In the genomic region with DNA sequence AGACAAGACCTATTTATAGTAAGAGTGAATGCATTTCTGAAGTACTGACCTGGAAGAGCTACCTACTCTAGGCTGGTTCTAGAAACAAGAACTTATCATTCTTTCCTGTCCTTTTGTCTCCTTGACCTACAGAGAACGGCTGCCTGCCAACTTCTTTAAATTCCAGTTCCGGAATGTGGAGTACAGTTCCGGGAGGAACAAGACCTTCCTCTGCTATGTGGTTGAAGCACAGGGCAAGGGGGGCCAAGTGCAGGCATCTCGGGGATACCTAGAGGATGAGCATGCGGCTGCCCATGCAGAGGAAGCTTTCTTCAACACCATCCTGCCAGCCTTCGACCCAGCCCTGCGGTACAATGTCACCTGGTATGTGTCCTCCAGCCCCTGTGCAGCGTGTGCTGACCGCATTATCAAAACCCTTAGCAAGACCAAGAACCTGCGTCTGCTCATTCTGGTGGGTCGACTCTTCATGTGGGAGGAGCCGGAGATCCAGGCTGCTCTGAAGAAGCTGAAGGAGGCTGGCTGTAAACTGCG, we compare ENCODE assay signal across 23 cellular contexts. TPM values are rescaled to one million over a fixed set of nuclear protein-coding genes. Genes with fewer than 3 reads are reported as not detected.
DNase-seq lines count a peak whose midpoint lies in the region; ATAC-seq, FAIRE-seq and TF ChIP-seq lines count a peak whose summit lies in the region.
"Had no signal": no experiment of that assay in that cellular context is flagged by ENCODE, and none has a peak within 500 bp of the region (broad histone marks: within the 10 kb centered on the region; RNA-seq: fewer than 3 reads in every experiment).

No MANE protein-coding gene starts in this region.

- no peaks in the 10 kb centered on the region for H3K79me2 ChIP-seq in H1 (ENCODE audit: control insufficient read depth in 1 of 2, insufficient read depth in 2 of 2, low read length in 2 of 2)
- no peaks in the 10 kb centered on the region for H3K79me2 ChIP-seq in osteoblast (ENCODE audit: insufficient read depth, low read length)

- H3K14ac ChIP-seq in H1 (ENCODE audit: insufficient read length): no peak overlapping the region

- POLR2A ChIA-PET in H1 (lab: Charles Lee; ENCODE audit: partially characterized antibody): no interaction called here

- CTCF ChIA-PET in H1 (lab: Charles Lee; ENCODE audit: partially characterized antibody): interaction anchor here (2.0 kb wide), 1 partner anchor 22 kb away, joined by 11 read pairs; a partner anchor contains a TSS

- no peak overlapping the region for H3K4me2 ChIP-seq in H1 (ENCODE audit: insufficient read depth in 1 of 2, low read depth in 2 of 2, low read length in 2 of 2)
- no peak overlapping the region for H3K4me2 ChIP-seq in osteoblast (ENCODE audit: insufficient read depth, low read length)

- ATAC-seq in left ventricle myocardium superior: peak; percentile 32
- ATAC-seq in HG02973 (IDR thresholded peaks at IDR 0.05; ENCODE audit: unreplicated experiment): no peak
- ATAC-seq: HepG2 had no signal

- H2AFZ ChIP-seq in H1 (ENCODE audit: low read length): no peak overlapping the region
- no peak overlapping the region for H2AFZ ChIP-seq in osteoblast (ENCODE audit: low read length)
- H2AFZ ChIP-seq: GM23248 had no signal

- H4K5ac ChIP-seq in H1 (ENCODE audit: insufficient read length, low read depth, low read length): no peak overlapping the region

- no peak overlapping the region for H3K4ac ChIP-seq in H1 (replicated peaks; ENCODE audit: insufficient read length, low read depth, low read length)

- no peak overlapping the region for H2BK20ac ChIP-seq in H1 (ENCODE audit: low read length)

- H3K4me3 ChIP-seq in H1 (ENCODE audit: extremely low read depth in 1 of 4, insufficient read depth in 2 of 4, low read depth in 3 of 4, low read length in 4 of 4) (no peak overlapping the region), osteoblast (ENCODE audit: insufficient read depth, low read length) (no peak overlapping the region), thyroid gland (replicated peaks in 1 of 3) (no peak overlapping the region), testis (no peak overlapping the region)
- H3K4me3 ChIP-seq: GM23248, SK-N-MC had no signal

- FAIRE-seq in H1 (lab: Jason Lieb, UNC): no peak
- FAIRE-seq: D721Med, G401.6, GM19239, HepG2, RCC 7860 had no signal

- no peak overlapping the region for H2BK120ac ChIP-seq in H1 (replicated peaks; ENCODE audit: low read depth, low read length)

- DNase-seq in H1 (ENCODE audit: low read depth in 1 of 2, low spot score in 2 of 2) (no peak), left ventricle myocardium superior (peak; percentile 37), osteoblast (ENCODE audit: insufficient read length, low spot score, missing footprints) (peak; percentile 15), thyroid gland (peak in 1 of 2 donors; percentile 28), testis (no peak), G401 (ENCODE audit: low spot score) (no peak)
- DNase-seq: ACHN; C1 segment of cervical spinal cord; CD8-positive, alpha-beta memory T cell; GM23248; KBM-7; NCI-H1105; NCI-H1694 treated with DMSO at 0.1 percent for 48 hours; NK-92 treated with Interleukin-12 subunit alpha and Interleukin-12 subunit beta, amount 100 ng/mL, for 24 hours; SHP77 had no signal

- H3K79me1 ChIP-seq in H1 (ENCODE audit: low read depth, low read length): no peaks in the 10 kb centered on the region

- no peak for TF ChIP-seq RAD21 in H1 (IDR thresholded peaks at IDR 0.05 in 1 of 2, conservative IDR thresholded peaks at IDR 0.05 in 1 of 2; ENCODE audit: low read depth in 2 of 2, low read length in 2 of 2)

- peak overlapping the region; percentile 69; the same call in 1 of the 2 replicates for H4K8ac ChIP-seq in H1 (ENCODE audit: extremely low read depth, insufficient read depth, low read length)

- 93% methylated on average over 13 of the region's 13 CpGs; no CpG with 5 or more reads in 1 of the 2 experiments for WGBS in H1 (ENCODE audit: extremely low coverage in 1 of 2, insufficient coverage in 1 of 2, insufficient read length in 1 of 2, insufficient replicate concordance in 2 of 2, low coverage in 1 of 2, low lambda C conversion rate in 2 of 2, missing lambda C conversion rate in 1 of 2), 2 experiments
- WGBS in thyroid gland, 2 donors: 77 to 78% methylated on average over 13 of the region's 13 CpGs
- 76 to 80% methylated on average over 9 to 13 of the region's 13 CpGs for WGBS in testis, 2 donors

- no peak for TF ChIP-seq CTCF in H1 (IDR thresholded peaks at IDR 0.05; ENCODE audit: control extremely low read depth in 1 of 3, insufficient read depth in 1 of 3, low read depth in 1 of 3, low read length in 3 of 3)
- TF ChIP-seq CTCF in osteoblast (IDR thresholded peaks at IDR 0.05; ENCODE audit: extremely low read depth, low read depth, low read length): no peak
- no peak for TF ChIP-seq CTCF in thyroid gland (IDR thresholded peaks at IDR 0.05)
- TF ChIP-seq CTCF in testis (IDR thresholded peaks at IDR 0.05): no peak

- H3K9ac ChIP-seq in H1 (replicated peaks in 1 of 4; ENCODE audit: extremely low read depth in 1 of 4, low read depth in 3 of 4, low read length in 3 of 4): no peak overlapping the region
- H3K9ac ChIP-seq: GM23248 had no signal

- H3K23ac ChIP-seq in H1 (ENCODE audit: insufficient read length): no peak overlapping the region

- H3K23me2 ChIP-seq in H1 (ENCODE audit: low read depth, low read length): no peaks in the 10 kb centered on the region

- TF ChIP-seq EP300 in H1 (IDR thresholded peaks at IDR 0.05; ENCODE audit: borderline replicate concordance in 1 of 2, low read depth in 2 of 2, low read length in 2 of 2): no peak

- TF ChIP-seq POLR2A in H1 (IDR thresholded peaks at IDR 0.05; ENCODE audit: control extremely low read depth in 1 of 2, low read depth in 2 of 2, low read length in 2 of 2) (no peak), thyroid gland (IDR thresholded peaks at IDR 0.05) (no peak), testis (IDR thresholded peaks at IDR 0.05) (no peak)

- H2BK5ac ChIP-seq in H1 (ENCODE audit: low read depth, low read length): no peak overlapping the region

- in situ Hi-C loops in G401 (cut with HindIII; ENCODE audit: low sequenced_read_pairs): no loop called here

- H4K20me1 ChIP-seq in H1 (replicated peaks in 1 of 2; ENCODE audit: control insufficient read depth in 1 of 2, insufficient read depth in 2 of 2, low read length in 2 of 2) (no peaks in the 10 kb centered on the region), osteoblast (ENCODE audit: insufficient read depth, low read length) (no peaks in the 10 kb centered on the region)

- H2AK5ac ChIP-seq in H1 (ENCODE audit: low read depth, low read length): no peak overlapping the region

- no peak overlapping the region for H4K91ac ChIP-seq in H1 (replicated peaks; ENCODE audit: insufficient read length, low read length)

- H3K4me1 ChIP-seq in H1 (replicated peaks in 1 of 4; ENCODE audit: control insufficient read depth in 3 of 4, insufficient read depth in 4 of 4, low read length in 3 of 4): no peaks in the 10 kb centered on the region; a peak in 1 of 7 replicates
- peaks cover 2% of the 10 kb centered on the region for H3K4me1 ChIP-seq in osteoblast (ENCODE audit: insufficient read depth, low read length)
- H3K4me1 ChIP-seq in thyroid gland: peaks cover 16 to 25% of the 10 kb centered on the region in 2 donors
- H3K4me1 ChIP-seq in testis: peaks cover 4% of the 10 kb centered on the region

- H3K36me3 ChIP-seq in H1 (ENCODE audit: control insufficient read depth in 2 of 4, insufficient read depth in 4 of 4, low read length in 3 of 4) (peaks cover 4 to 30% (median 16%) of the 10 kb centered on the region in 4 experiments; a peak in 7 of 8 replicates), osteoblast (ENCODE audit: insufficient read depth, low read length) (no peaks in the 10 kb centered on the region), thyroid gland (no peaks in the 10 kb centered on the region), testis (ENCODE audit: low read depth, missing control alignments) (no peaks in the 10 kb centered on the region)

- H2BK12ac ChIP-seq in H1 (ENCODE audit: low read depth, low read length): no peak overlapping the region

- no peak overlapping the region for H3K18ac ChIP-seq in H1 (ENCODE audit: extremely low read depth, low read length)

- intact Hi-C loops in left ventricle myocardium superior (cut with micrococcal nuclease) (no loop called here), thyroid gland (cut with DNase I) (loop anchor here (10.0 kb wide), 1 partner anchor 56 kb away; no protein-coding TSS in a partner anchor), testis (cut with DNase I; ENCODE audit: low total_unique reads) (no loop called here)

- no peak overlapping the region for H2BK15ac ChIP-seq in H1 (ENCODE audit: low read length)

- no peak overlapping the region for H3K56ac ChIP-seq in H1 (replicated peaks; ENCODE audit: insufficient read length, low read depth, low read length)

- H3K27me3 ChIP-seq in H1 (replicated peaks in 1 of 4; ENCODE audit: control insufficient read depth in 3 of 4, extremely low read depth in 1 of 4, insufficient read depth in 3 of 4, low read length in 3 of 4) (no peaks in the 10 kb centered on the region), osteoblast (ENCODE audit: insufficient read depth, low read length) (no peaks in the 10 kb centered on the region), thyroid gland (no peaks in the 10 kb centered on the region), testis (no peaks in the 10 kb centered on the region)

- H3K27ac ChIP-seq in H1 (ENCODE audit: low read depth, low read length) (no peak overlapping the region), osteoblast (ENCODE audit: low read depth, low read length) (no peak overlapping the region), thyroid gland (peak overlapping the region; percentile 44 to 59 (median 58)), testis (no peak overlapping the region)
- H3K27ac ChIP-seq: GM23248, SK-N-MC had no signal

- H3K9me3 ChIP-seq in H1 (ENCODE audit: insufficient read depth in 2 of 2, low read depth in 1 of 2, low read length in 1 of 2) (no peaks in the 10 kb centered on the region), osteoblast (ENCODE audit: low read depth, low read length) (no peaks in the 10 kb centered on the region), thyroid gland (no peaks in the 10 kb centered on the region), testis (no peaks in the 10 kb centered on the region)

RNA-seq across cellular contexts. Expression of a gene that starts 8.3 kb away (rescaled TPM):
- total RNA-seq in H1 (2021; fragmentation: NEBNext Ultra II Directional; extraction: Animal tissue kit (Norgen Biotek cat#: 25700)): not detected in 2 replicates
- not detected in 2 replicates for polyA plus RNA-seq in H1 (2011; rRNA removed)
- polyA plus RNA-seq in H1 (2011; cell fraction: cytosol; rRNA removed): not detected
- polyA plus RNA-seq in H1 (2011; cell fraction: nucleus; rRNA removed): not detected
- polyA plus RNA-seq in H1 (2012, experiment 1 of 2): 0.21 to 0.53 TPM (median 0.42 TPM) in 3 of 4 replicates, not detected in the other
- polyA plus RNA-seq in H1 (2012, experiment 2 of 2): not detected
- not detected for polyA plus RNA-seq in H1 (2013, experiment 1 of 2)
- polyA plus RNA-seq in H1 (2013, experiment 2 of 2): not detected
- not detected in 2 replicates for polyA minus RNA-seq in H1 (2011; rRNA and poly(A)+ RNA removed)
- not detected for polyA minus RNA-seq in H1 (2011; cell fraction: cytosol; rRNA and poly(A)+ RNA removed)
- polyA minus RNA-seq in H1 (2011; cell fraction: nucleus; rRNA and poly(A)+ RNA removed): not detected
- 237 TPM for total RNA-seq in left ventricle myocardium superior
- total RNA-seq in osteoblast: not detected in 2 replicates
- not detected for total RNA-seq in thyroid gland
- 1 to 10 TPM in 1 of 2 donors, under 1 TPM in 1; 0.87 to 1.2 TPM for total RNA-seq in testis
- polyA plus RNA-seq in testis (ENCODE audit: insufficient read depth, low read depth, low replicate concordance): 8.5 TPM
- not detected in 2 replicates for total RNA-seq in G401 (2014; rRNA removed; shearing (Covaris generic))
- total RNA-seq: CD8-positive, alpha-beta memory T cell; GM23248; NCI-H460 had no signal
- polyA plus RNA-seq: CD8-positive, alpha-beta memory T cell; GM23248; HepG2 had no signal

RNA-seq across cellular contexts. Expression of a gene that starts 10.9 kb away (rescaled TPM):
- total RNA-seq in H1 (2021; fragmentation: NEBNext Ultra II Directional; extraction: Animal tissue kit (Norgen Biotek cat#: 25700)): 35.1 and 35.8 TPM in 2 replicates
- polyA plus RNA-seq in H1 (2011; rRNA removed): 10.0 and 16.8 TPM in 2 replicates
- polyA plus RNA-seq in H1 (2011; cell fraction: cytosol; rRNA removed): 23.6 TPM
- polyA plus RNA-seq in H1 (2011; cell fraction: nucleus; rRNA removed): 17.7 TPM
- 39.9 to 57.0 TPM (median 45.3 TPM) in 4 replicates for polyA plus RNA-seq in H1 (2012, experiment 1 of 2)
- polyA plus RNA-seq in H1 (2012, experiment 2 of 2): 14.5 TPM
- 39.3 TPM for polyA plus RNA-seq in H1 (2013, experiment 1 of 2)
- polyA plus RNA-seq in H1 (2013, experiment 2 of 2): 38.0 TPM
- polyA minus RNA-seq in H1 (2011; rRNA and poly(A)+ RNA removed): 12.1 and 14.3 TPM in 2 replicates
- polyA minus RNA-seq in H1 (2011; cell fraction: cytosol; rRNA and poly(A)+ RNA removed): 6.8 TPM
- polyA minus RNA-seq in H1 (2011; cell fraction: nucleus; rRNA and poly(A)+ RNA removed): 31.0 TPM
- 22.2 TPM for total RNA-seq in left ventricle myocardium superior
- total RNA-seq in osteoblast: 7.2 and 7.7 TPM in 2 replicates
- total RNA-seq in thyroid gland: 10 to 100 TPM; 23.6 to 31.7 (median 25.4) TPM
- 10 to 100 TPM; 47.6 to 55.8 TPM for total RNA-seq in testis
- polyA plus RNA-seq in testis (ENCODE audit: insufficient read depth, low read depth, low replicate concordance): 90.8 TPM
- 8.7 and 14.8 TPM in 2 replicates for total RNA-seq in G401 (2014; rRNA removed; shearing (Covaris generic))

RNA-seq across cellular contexts. Expression of a gene that starts 11.5 kb away (rescaled TPM):
- 33.7 and 35.5 TPM in 2 replicates for total RNA-seq in H1 (2021; fragmentation: NEBNext Ultra II Directional; extraction: Animal tissue kit (Norgen Biotek cat#: 25700))
- polyA plus RNA-seq in H1 (2011; rRNA removed) (19.7 and 19.8 TPM in 2 replicates), testis (ENCODE audit: insufficient read depth, low read depth, low replicate concordance) (87.7 TPM)
- polyA plus RNA-seq in H1 (2011; cell fraction: cytosol; rRNA removed): 16.0 TPM
- polyA plus RNA-seq in H1 (2011; cell fraction: nucleus; rRNA removed): 31.4 TPM
- 28.7 to 39.9 TPM (median 32.2 TPM) in 4 replicates for polyA plus RNA-seq in H1 (2012, experiment 1 of 2)
- 2.5 TPM for polyA plus RNA-seq in H1 (2012, experiment 2 of 2)
- polyA plus RNA-seq in H1 (2013, experiment 1 of 2): 16.5 TPM
- polyA plus RNA-seq in H1 (2013, experiment 2 of 2): 17.7 TPM
- 82.8 and 113 TPM in 2 replicates for polyA minus RNA-seq in H1 (2011; rRNA and poly(A)+ RNA removed)
- 29.5 TPM for polyA minus RNA-seq in H1 (2011; cell fraction: cytosol; rRNA and poly(A)+ RNA removed)
- polyA minus RNA-seq in H1 (2011; cell fraction: nucleus; rRNA and poly(A)+ RNA removed): 37.6 TPM
- total RNA-seq in left ventricle myocardium superior (12.1 TPM), osteoblast (8.0 and 9.4 TPM in 2 replicates), thyroid gland (10 to 100 TPM; 31.8 to 40.3 (median 36.0) TPM), testis (10 to 100 TPM; 70.6 to 82.0 TPM)
- 21.2 and 26.8 TPM in 2 replicates for total RNA-seq in G401 (2014; rRNA removed; shearing (Covaris generic))

RNA-seq across cellular contexts. Expression of a gene that starts 19.0 kb away (rescaled TPM):
- not detected in 2 replicates for total RNA-seq in H1 (2021; fragmentation: NEBNext Ultra II Directional; extraction: Animal tissue kit (Norgen Biotek cat#: 25700))
- polyA plus RNA-seq in H1 (2011; rRNA removed) (not detected in 2 replicates), testis (ENCODE audit: insufficient read depth, low read depth, low replicate concordance) (not detected)
- polyA plus RNA-seq in H1 (2011; cell fraction: cytosol; rRNA removed): not detected
- polyA plus RNA-seq in H1 (2011; cell fraction: nucleus; rRNA removed): not detected
- polyA plus RNA-seq in H1 (2012, experiment 1 of 2): 0.31 TPM in 1 of 4 replicates, not detected in the others
- not detected for polyA plus RNA-seq in H1 (2012, experiment 2 of 2)
- polyA plus RNA-seq in H1 (2013, experiment 1 of 2): not detected
- not detected for polyA plus RNA-seq in H1 (2013, experiment 2 of 2)
- not detected in 2 replicates for polyA minus RNA-seq in H1 (2011; rRNA and poly(A)+ RNA removed)
- not detected for polyA minus RNA-seq in H1 (2011; cell fraction: cytosol; rRNA and poly(A)+ RNA removed)
- polyA minus RNA-seq in H1 (2011; cell fraction: nucleus; rRNA and poly(A)+ RNA removed): not detected
- total RNA-seq in left ventricle myocardium superior (not detected), osteoblast (not detected in 2 replicates), thyroid gland (not detected), testis (not detected)
- not detected in 2 replicates for total RNA-seq in G401 (2014; rRNA removed; shearing (Covaris generic))
- total RNA-seq: CD8-positive, alpha-beta memory T cell; GM23248; HepG2; NCI-H460 had no signal
- polyA plus RNA-seq: CD8-positive, alpha-beta memory T cell; GM23248 had no signal

RNA-seq across cellular contexts. Expression of a gene that starts 22.2 kb away (rescaled TPM):
- 1.3 and 1.4 TPM in 2 replicates for total RNA-seq in H1 (2021; fragmentation: NEBNext Ultra II Directional; extraction: Animal tissue kit (Norgen Biotek cat#: 25700))
- polyA plus RNA-seq in H1 (2011; rRNA removed): 1.7 and 2.3 TPM in 2 replicates
- 2.7 TPM for polyA plus RNA-seq in H1 (2011; cell fraction: cytosol; rRNA removed)
- 9.9 TPM for polyA plus RNA-seq in H1 (2011; cell fraction: nucleus; rRNA removed)
- polyA plus RNA-seq in H1 (2012, experiment 1 of 2): 1.8 to 2.6 TPM (median 2.4 TPM) in 4 replicates
- polyA plus RNA-seq in H1 (2012, experiment 2 of 2): 0.72 TPM
- 1.0 TPM for polyA plus RNA-seq in H1 (2013, experiment 1 of 2)
- polyA plus RNA-seq in H1 (2013, experiment 2 of 2): 0.72 TPM
- polyA minus RNA-seq in H1 (2011; rRNA and poly(A)+ RNA removed): 0.34 and 1.1 TPM in 2 replicates
- 0.95 TPM for polyA minus RNA-seq in H1 (2011; cell fraction: cytosol; rRNA and poly(A)+ RNA removed)
- polyA minus RNA-seq in H1 (2011; cell fraction: nucleus; rRNA and poly(A)+ RNA removed): 3.7 TPM
- 0.20 TPM for total RNA-seq in left ventricle myocardium superior
- under 0.01 TPM in 1 of 2 replicates, not detected in the other for total RNA-seq in osteoblast
- total RNA-seq in thyroid gland: 1 to 10 TPM in 3 of 4 donors, under 1 TPM in 1; 0.93 to 3.6 (median 2.0) TPM
- 1 to 10 TPM; 2.0 to 3.2 TPM for total RNA-seq in testis
- polyA plus RNA-seq in testis (ENCODE audit: insufficient read depth, low read depth, low replicate concordance): 3.1 TPM
- 0.71 TPM in 1 of 2 replicates, not detected in the other for total RNA-seq in G401 (2014; rRNA removed; shearing (Covaris generic))
- total RNA-seq: GM23248 had no signal
- polyA plus RNA-seq: GM23248 had no signal

Comparison
In these comparisons a context has a peak if more than half of its experiments do, and no peak if none do; other contexts are left out.
1. DNase-seq: peak in left ventricle myocardium superior (single experiment) and osteoblast (single experiment); none in H1 (0 of 2), testis (single experiment) and G401 (single experiment).
2. H3K27ac ChIP-seq: peak in thyroid gland (3 of 3); none in H1 (single experiment), osteoblast (single experiment) and testis (0 of 2).
3. RNA of a gene that starts 8.3 kb away (total RNA-seq): 237 TPM in left ventricle myocardium superior (single experiment); 0.87 to 1.2 TPM in testis, not detected in thyroid gland, not detected in H1, not detected in osteoblast and not detected in G401; every median in the first group is over 100 times any median in the second.